Comparison of ENCODE assay signal across 23 cellular contexts in genomic region chr19:50222691-50223438, GRCh38. TPM values are rescaled to one million over a fixed set of nuclear protein-coding genes. Genes with fewer than 3 reads are reported as not detected.
A peak's percentile ranks its signal among the peaks of the same experiment; 100 is the strongest.
DNase-seq lines count a peak whose midpoint lies in the region; ATAC-seq, FAIRE-seq and TF ChIP-seq lines count a peak whose summit lies in the region.
"Had no signal": no experiment of that assay in that cellular context is flagged by ENCODE, and none has a peak within 500 bp of the region (broad histone marks: within the 10 kb centered on the region; RNA-seq: fewer than 3 reads in every experiment).

No MANE protein-coding gene starts in this region.

- H3K4me1 ChIP-seq in HEK293 (ENCODE audit: control insufficient read depth, insufficient read depth, low read length): no peaks in the 10 kb centered on the region
- H3K4me1 ChIP-seq in HepG2 (ENCODE audit: insufficient read depth, low read length): no peaks in the 10 kb centered on the region
- H3K4me1 ChIP-seq in osteoblast (ENCODE audit: insufficient read depth, low read length): no peaks in the 10 kb centered on the region

- BruUV-seq in HepG2 (replicated peaks; lab: Mats Ljungman, UMichigan) (no TSS peak), Calu3 (replicated peaks; lab: Mats Ljungman, UMichigan) (no TSS peak)

- no peak for FAIRE-seq in HepG2 (lab: Jason Lieb, UNC)
- FAIRE-seq: G401.6, GM12892 had no signal

- no peak overlapping the region for H3K4me3 Mint-ChIP-seq in Calu3 (ENCODE audit: low read depth, unreplicated experiment)
- H3K4me3 Mint-ChIP-seq: CD4-positive, alpha-beta memory T cell; GM23338; H9; HFFc6 had no signal

- H3K9ac ChIP-seq in HepG2 (ENCODE audit: insufficient read depth, low read depth, low read length): no peak overlapping the region

- in situ Hi-C loops in HepG2 (cut with HindIII; ENCODE audit: extremely low pct_ligation_motif_present, low pct_unique_long_range_greater_than_20kb): no loop called here

- H3K27ac ChIP-seq in HEK293 (ENCODE audit: extremely low read depth, low read depth, low read length) (no peak overlapping the region), HepG2 (ENCODE audit: extremely low read length, insufficient read depth, low read length) (no peak overlapping the region), osteoblast (ENCODE audit: low read depth, low read length) (no peak overlapping the region)

- H3K79me2 ChIP-seq in HepG2 (ENCODE audit: insufficient read depth, low read length) (no peaks in the 10 kb centered on the region), osteoblast (ENCODE audit: insufficient read depth, low read length) (no peaks in the 10 kb centered on the region)

- TF ChIP-seq CTCF in HEK293 (tag by site-specific recombination; IDR thresholded peaks at IDR 0.05): no peak
- no peak for TF ChIP-seq CTCF in HepG2 (CRISPR knock-in tag; IDR thresholded peaks at IDR 0.05)
- TF ChIP-seq CTCF in osteoblast (IDR thresholded peaks at IDR 0.05; ENCODE audit: extremely low read depth, low read depth, low read length): no peak
- no peak for TF ChIP-seq CTCF in Calu3 (IDR thresholded peaks at IDR 0.05; ENCODE audit: unreplicated experiment)

- no peaks in the 10 kb centered on the region for H3K9me3 Mint-ChIP-seq in Calu3 (ENCODE audit: low read depth, unreplicated experiment)
- H3K9me3 Mint-ChIP-seq: H9 had no signal

- ATAC-seq in esophagus mucosa (peak; percentile 17), HepG2 (no peak), GM21526 (IDR thresholded peaks at IDR 0.05; ENCODE audit: low FRiP score, unreplicated experiment) (no peak)
- ATAC-seq: GM23338, HCT116 had no signal

- no peaks in the 10 kb centered on the region for H3K4me1 Mint-ChIP-seq in Calu3 (ENCODE audit: low read depth, unreplicated experiment)
- H3K4me1 Mint-ChIP-seq: CD4-positive, alpha-beta memory T cell; GM23338 had no signal

- H4K20me1 ChIP-seq in HepG2 (ENCODE audit: insufficient read depth, low read length) (no peaks in the 10 kb centered on the region), osteoblast (ENCODE audit: insufficient read depth, low read length) (no peaks in the 10 kb centered on the region)

- no peak overlapping the region for H3K27ac Mint-ChIP-seq in Calu3 (ENCODE audit: unreplicated experiment)
- H3K27ac Mint-ChIP-seq: CD4-positive, alpha-beta memory T cell; GM23338; HFFc6 had no signal

- no peak for TF ChIP-seq POLR2A in HepG2 (IDR thresholded peaks at IDR 0.05; ENCODE audit: insufficient read depth in 1 of 2, low read depth in 2 of 2, low read length in 2 of 2)

- H3K27me3 Mint-ChIP-seq in Calu3 (ENCODE audit: unreplicated experiment): no peaks in the 10 kb centered on the region

- no peak for TF ChIP-seq EP300 in HepG2 (IDR thresholded peaks at IDR 0.05; ENCODE audit: low read depth in 2 of 2, low read length in 2 of 2)
- no peak for TF ChIP-seq EP300 in HepG2 (CRISPR knock-in tag; IDR thresholded peaks at IDR 0.05; ENCODE audit: borderline replicate concordance)

- peaks cover 0 to 12% of the 10 kb centered on the region in 2 experiments; a peak in 2 of 3 replicates for H3K36me3 ChIP-seq in HEK293 (ENCODE audit: control insufficient read depth in 2 of 2, insufficient read depth in 1 of 2, low read length in 2 of 2)
- peaks cover 0 to 13% of the 10 kb centered on the region in 2 experiments; a peak in 1 of 5 replicates for H3K36me3 ChIP-seq in HepG2 (replicated peaks in 1 of 2; ENCODE audit: control insufficient read depth in 1 of 2, insufficient read depth in 2 of 2, low read length in 2 of 2)
- no peaks in the 10 kb centered on the region for H3K36me3 ChIP-seq in osteoblast (ENCODE audit: insufficient read depth, low read length)

- H3K9me3 ChIP-seq in HEK293 (ENCODE audit: control insufficient read depth, insufficient read depth, low read depth, low read length): no peaks in the 10 kb centered on the region
- H3K9me3 ChIP-seq in HepG2 (ENCODE audit: low read length): no peaks in the 10 kb centered on the region
- H3K9me3 ChIP-seq in osteoblast (ENCODE audit: low read depth, low read length): no peaks in the 10 kb centered on the region

- peaks cover 39% of the 10 kb centered on the region for H3K36me3 Mint-ChIP-seq in Calu3 (ENCODE audit: insufficient read depth, unreplicated experiment)

- H3K4me2 ChIP-seq in HepG2 (ENCODE audit: low read depth, low read length): no peak overlapping the region
- H3K4me2 ChIP-seq in osteoblast (ENCODE audit: insufficient read depth, low read length): no peak overlapping the region
- H3K4me2 ChIP-seq: GM23338 had no signal

- intact Hi-C loops in HepG2 (cut with micrococcal nuclease; ENCODE audit: unreplicated experiment) (no loop called here), Calu3 (cut with micrococcal nuclease; ENCODE audit: unreplicated experiment) (no loop called here)

- POLR2A ChIA-PET in HEK293 (lab: Yijun Ruan, JAX): no interaction called here
- POLR2A ChIA-PET in HepG2 (lab: Yijun Ruan, JAX): no interaction called here

- H3K27me3 ChIP-seq in HepG2 (ENCODE audit: control insufficient read depth in 1 of 2, insufficient read depth in 2 of 2, low read length in 2 of 2): no peaks in the 10 kb centered on the region
- H3K27me3 ChIP-seq in osteoblast (ENCODE audit: insufficient read depth, low read length): no peaks in the 10 kb centered on the region

- no peak for TF ChIP-seq RAD21 in HepG2 (CRISPR knock-in tag; IDR thresholded peaks at IDR 0.05)

- 76% methylated on average over 18 of the region's 19 CpGs for WGBS in HepG2 (ENCODE audit: low lambda C conversion rate)

- H3K4me3 ChIP-seq in HEK293 (ENCODE audit: low read depth, low read length) (no peak overlapping the region), HepG2 (replicated peaks in 1 of 3; ENCODE audit: insufficient read depth in 1 of 3, low read depth in 2 of 3, low read length in 3 of 3) (no peak overlapping the region), osteoblast (ENCODE audit: insufficient read depth, low read length) (no peak overlapping the region)
- H3K4me3 ChIP-seq: GM23338 had no signal

- CTCF ChIA-PET in HEK293 (lab: Yijun Ruan, JAX): no interaction called here
- CTCF ChIA-PET in HepG2 (lab: Yijun Ruan, JAX; ENCODE audit: low intra/inter-chr PET ratio, low total read pairs): no interaction called here
- CTCF ChIA-PET in Calu3 (lab: Charles Lee): interaction anchor here (1.1 kb wide), 1 partner anchor 16 kb away, joined by 3 read pairs; no protein-coding TSS in a partner anchor

- DNase-seq in HepG2 (ENCODE audit: low spot score) (no peak), osteoblast (ENCODE audit: insufficient read length, low spot score, missing footprints) (peak; percentile 37), Calu3 (no peak), hypothalamus (lab: John Stamatoyannopoulos, UW) (no peak), NCI-H524 treated with DMSO at 0.1 percent for 48 hours (lab: John Stamatoyannopoulos, UW) (no peak)
- DNase-seq: 8988T; C1 segment of cervical spinal cord; CD4-positive, alpha-beta memory T cell; COR-L47; DMS153; DND-41; H9; HFFc6 had no signal

- no peak overlapping the region for H2AFZ ChIP-seq in HepG2 (ENCODE audit: low read length)
- H2AFZ ChIP-seq in osteoblast (ENCODE audit: low read length): no peak overlapping the region
- H2AFZ ChIP-seq: GM23338 had no signal

RNA-seq across cellular contexts. Expression of gene MYH14, which starts 19.4 kb away (rescaled TPM):
- total RNA-seq in esophagus mucosa: 66.0 TPM
- 5.5 and 6.4 TPM in 2 replicates for total RNA-seq in HepG2 (2016; rRNA removed; fragmentation: Illumina TruSeq; extraction: Trizol)
- 0.53 and 0.61 TPM in 2 replicates for total RNA-seq in HepG2 (2016; cell fraction: cytosol; rRNA removed; fragmentation: Illumina TruSeq; extraction: Trizol; ENCODE audit: low read depth)
- 4.9 and 6.5 TPM in 2 replicates for total RNA-seq in HepG2 (2016; cell fraction: insoluble cytoplasmic fraction; rRNA removed; fragmentation: Illumina TruSeq; extraction: Trizol)
- 2.1 and 2.4 TPM in 2 replicates for total RNA-seq in HepG2 (2016; cell fraction: membrane; rRNA removed; fragmentation: Illumina TruSeq; extraction: Trizol)
- 4.0 and 5.6 TPM in 2 replicates for total RNA-seq in HepG2 (2016; cell fraction: nucleus; rRNA removed; fragmentation: Illumina TruSeq; extraction: Trizol)
- polyA plus RNA-seq in HepG2 (2011; rRNA removed): 5.8 and 8.0 TPM in 2 replicates
- polyA plus RNA-seq in HepG2 (2011; cell fraction: cytosol; rRNA removed): 5.0 and 5.4 TPM in 2 replicates
- polyA plus RNA-seq in HepG2 (2011; cell fraction: nucleus; rRNA removed): 15.1 and 15.8 TPM in 2 replicates
- 5.1 and 8.9 TPM in 2 replicates for polyA plus RNA-seq in HepG2 (2012)
- polyA plus RNA-seq in HepG2 (2016; cell fraction: cytosol; fragmentation: Illumina TruSeq; extraction: Trizol; ENCODE audit: low read depth): 0.88 and 1.1 TPM in 2 replicates
- 6.6 and 11.4 TPM in 2 replicates for polyA plus RNA-seq in HepG2 (2016; cell fraction: insoluble cytoplasmic fraction; fragmentation: Illumina TruSeq; extraction: Trizol; ENCODE audit: low read depth)
- 1.4 and 1.7 TPM in 2 replicates for polyA plus RNA-seq in HepG2 (2016; cell fraction: membrane; fragmentation: Illumina TruSeq; extraction: Trizol; ENCODE audit: low read depth)
- polyA plus RNA-seq in HepG2 (2016; cell fraction: nucleus; fragmentation: Illumina TruSeq; extraction: Trizol; ENCODE audit: insufficient read depth, low read depth): 14.3 and 14.6 TPM in 2 replicates
- 22.4 TPM in 1 of 2 replicates, not detected in the other for polyA minus RNA-seq in HepG2 (2011; rRNA and poly(A)+ RNA removed; ENCODE audit: low replicate concordance)
- 11.9 and 12.9 TPM in 2 replicates for polyA minus RNA-seq in HepG2 (2011; cell fraction: cytosol; rRNA and poly(A)+ RNA removed)
- polyA minus RNA-seq in HepG2 (2011; cell fraction: nucleus; rRNA and poly(A)+ RNA removed): 9.0 TPM in 2 replicates
- under 0.01 TPM in 1 of 2 replicates, not detected in the other for total RNA-seq in osteoblast
- 255 and 312 TPM in 2 replicates for total RNA-seq in Calu3 (2022)
- total RNA-seq: CD4-positive, alpha-beta memory T cell had no signal
- polyA plus RNA-seq: BJ; CD4-positive, alpha-beta memory T cell had no signal

RNA-seq across cellular contexts. Expression of gene IZUMO2, which starts 59.8 kb away (rescaled TPM):
- total RNA-seq in esophagus mucosa (not detected), HepG2 (2016; rRNA removed; fragmentation: Illumina TruSeq; extraction: Trizol) (not detected in 2 replicates), osteoblast (not detected in 2 replicates), Calu3 (2022) (not detected in 2 replicates)
- total RNA-seq in HepG2 (2016; cell fraction: cytosol; rRNA removed; fragmentation: Illumina TruSeq; extraction: Trizol; ENCODE audit: low read depth): not detected in 2 replicates
- not detected in 2 replicates for total RNA-seq in HepG2 (2016; cell fraction: insoluble cytoplasmic fraction; rRNA removed; fragmentation: Illumina TruSeq; extraction: Trizol)
- not detected in 2 replicates for total RNA-seq in HepG2 (2016; cell fraction: membrane; rRNA removed; fragmentation: Illumina TruSeq; extraction: Trizol)
- total RNA-seq in HepG2 (2016; cell fraction: nucleus; rRNA removed; fragmentation: Illumina TruSeq; extraction: Trizol): not detected in 2 replicates
- not detected in 2 replicates for polyA plus RNA-seq in HepG2 (2011; rRNA removed)
- polyA plus RNA-seq in HepG2 (2011; cell fraction: cytosol; rRNA removed): not detected in 2 replicates
- not detected in 2 replicates for polyA plus RNA-seq in HepG2 (2011; cell fraction: nucleus; rRNA removed)
- not detected in 2 replicates for polyA plus RNA-seq in HepG2 (2012)
- not detected in 2 replicates for polyA plus RNA-seq in HepG2 (2016; cell fraction: cytosol; fragmentation: Illumina TruSeq; extraction: Trizol; ENCODE audit: low read depth)
- polyA plus RNA-seq in HepG2 (2016; cell fraction: insoluble cytoplasmic fraction; fragmentation: Illumina TruSeq; extraction: Trizol; ENCODE audit: low read depth): not detected in 2 replicates
- not detected in 2 replicates for polyA plus RNA-seq in HepG2 (2016; cell fraction: membrane; fragmentation: Illumina TruSeq; extraction: Trizol; ENCODE audit: low read depth)
- polyA plus RNA-seq in HepG2 (2016; cell fraction: nucleus; fragmentation: Illumina TruSeq; extraction: Trizol; ENCODE audit: insufficient read depth, low read depth): not detected in 2 replicates
- not detected in 2 replicates for polyA minus RNA-seq in HepG2 (2011; rRNA and poly(A)+ RNA removed; ENCODE audit: low replicate concordance)
- polyA minus RNA-seq in HepG2 (2011; cell fraction: cytosol; rRNA and poly(A)+ RNA removed): not detected in 2 replicates
- not detected in 2 replicates for polyA minus RNA-seq in HepG2 (2011; cell fraction: nucleus; rRNA and poly(A)+ RNA removed)
- total RNA-seq: A673; CD4-positive, alpha-beta memory T cell; H4; H9; HFFc6 had no signal
- polyA plus RNA-seq: BJ; CD4-positive, alpha-beta memory T cell had no signal

Comparison
In these comparisons a context has a peak if more than half of its experiments do, and no peak if none do; other contexts are left out.
1. Of the 63 proteins assayed by ChIP-seq in both HepG2 and HEK293: peak only in HepG2: none; only in HEK293: none; in both: ZNF768; in neither: 62.